12 cellular contexts compared by ENCODE assay signal in the genomic region with DNA sequence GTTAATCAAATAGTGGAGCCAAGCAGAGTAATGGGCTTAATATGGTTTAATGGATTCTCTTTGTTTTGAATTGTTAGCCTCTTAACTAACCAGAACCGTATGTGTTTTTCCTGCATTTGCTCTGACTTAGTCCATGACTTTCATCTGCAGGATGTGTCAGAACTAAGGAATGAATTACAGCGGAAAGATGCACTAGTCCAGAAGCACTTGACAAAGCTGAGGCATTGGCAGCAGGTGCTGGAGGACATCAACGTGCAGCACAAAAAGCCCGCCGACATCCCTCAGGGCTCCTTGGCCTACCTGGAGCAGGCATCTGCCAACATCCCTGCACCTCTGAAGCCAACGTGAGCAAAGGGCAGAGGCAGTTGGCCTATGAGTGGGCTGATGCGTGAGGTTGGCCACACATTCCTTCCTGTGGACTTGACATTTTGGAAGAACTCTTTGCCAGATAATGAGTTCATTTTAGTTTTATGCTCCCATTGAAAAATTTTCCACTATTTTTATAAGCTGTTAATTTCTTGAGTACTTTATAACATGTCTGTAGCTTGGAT.
"Had no signal": no experiment of that assay in that cellular context is flagged by ENCODE, and none has a peak within 500 bp of the region (broad histone marks: within the 10 kb centered on the region; RNA-seq: fewer than 3 reads in every experiment).

No MANE protein-coding gene starts in this region.

- H3K27me3 Mint-ChIP-seq: stimulated activated naive CD8-positive, alpha-beta T cell treated with anti-CD3 and anti-CD28 coated beads, Interleukin-15, Interleukin-2, amounts not matched to agents 100 ng/mL and 50 ng/mL, for 24 hours had no signal

- H3K4me3 Mint-ChIP-seq: nephron progenitor cell; stimulated activated naive CD8-positive, alpha-beta T cell treated with anti-CD3 and anti-CD28 coated beads, Interleukin-15, Interleukin-2, amounts not matched to agents 100 ng/mL and 50 ng/mL, for 24 hours had no signal

- DNase-seq: activated CD4-positive, alpha-beta T cell treated with anti-CD3 and anti-CD28 coated beads, Interleukin-2, amount 50 U/mL, for 48 hours; activated CD4-positive, CD25-positive, alpha-beta regulatory T cell treated with anti-CD3 and anti-CD28 coated beads, Interleukin-2, amount 50 U/mL, for 72 hours; dorsolateral prefrontal cortex; kidney glomerular epithelial cell; nephron progenitor cell; sigmoid colon; stimulated activated CD4-positive, alpha-beta T cell treated with anti-CD3 and anti-CD28 coated beads, Interleukin-12 subunit alpha, Interleukin-12 subunit beta, amount 100 ng/mL, for 4 hours; SW 1271; upper lobe of left lung had no signal

- ATAC-seq: activated naive CD4-positive, alpha-beta T cell treated with anti-CD3 and anti-CD28 coated beads, Interleukin-2, amount 50 U/mL, for 72 hours; esophagus mucosa had no signal

- H3K27ac Mint-ChIP-seq: nephron progenitor cell; stimulated activated naive CD8-positive, alpha-beta T cell treated with anti-CD3 and anti-CD28 coated beads, Interleukin-15, Interleukin-2, amounts not matched to agents 100 ng/mL and 50 ng/mL, for 24 hours had no signal

- H3K9me3 Mint-ChIP-seq: activated naive CD4-positive, alpha-beta T cell treated with anti-CD3 and anti-CD28 coated beads, Interleukin-2, amount 50 U/mL, for 72 hours; nephron progenitor cell; stimulated activated naive CD8-positive, alpha-beta T cell treated with anti-CD3 and anti-CD28 coated beads, Interleukin-15, Interleukin-2, amounts not matched to agents 100 ng/mL and 50 ng/mL, for 24 hours had no signal

- H3K4me1 Mint-ChIP-seq: nephron progenitor cell had no signal
